ENCODE assay signal across 20 cellular contexts in genomic region chr20:48047453-48047852, GRCh38.
DNase-seq lines count a peak whose midpoint lies in the region; ATAC-seq and TF ChIP-seq lines count a peak whose summit lies in the region.
"Had no signal": no experiment of that assay in that cellular context is flagged by ENCODE, and none has a peak within 500 bp of the region (broad histone marks: within the 10 kb centered on the region; RNA-seq: fewer than 3 reads in every experiment).

No MANE protein-coding gene starts in this region.

- peaks cover 10% of the 10 kb centered on the region for H3K4me1 ChIP-seq in mammary epithelial cell (ENCODE audit: insufficient read depth, low read length)
- H3K4me1 ChIP-seq: BLaER1 had no signal

- H3K36me3 Mint-ChIP-seq in T-helper 17 cell (ENCODE audit: low read depth) = no peaks in the 10 kb centered on the region
- H3K36me3 Mint-ChIP-seq in activated CD4-positive, alpha-beta T cell treated with anti-CD3 and anti-CD28 coated beads for 36 hours (ENCODE audit: low read depth) = no peaks in the 10 kb centered on the region
- H3K36me3 Mint-ChIP-seq: CD4-positive, alpha-beta memory T cell had no signal

- H2AFZ ChIP-seq in mammary epithelial cell (ENCODE audit: low read depth, low read length) = no peak overlapping the region
- H2AFZ ChIP-seq: GM23338 had no signal

- dilution Hi-C loops in mammary epithelial cell (cut with HindIII; ENCODE audit: low sequenced_read_pairs) = no loop called here

- H3K9me3 ChIP-seq in mammary epithelial cell (replicated peaks; ENCODE audit: insufficient read depth, low read length) = no peaks in the 10 kb centered on the region
- H3K9me3 ChIP-seq in T-helper 17 cell (ENCODE audit: control insufficient read depth, low read length, poor library complexity, severe bottlenecking) = no peaks in the 10 kb centered on the region
- H3K9me3 ChIP-seq: BLaER1 had no signal

- CTCF ChIA-PET in mammary epithelial cell (lab: Charles Lee; ENCODE audit: low non-redundant PET) = no interaction called here
- CTCF ChIA-PET in activated CD4-positive, alpha-beta T cell treated with anti-CD3 and anti-CD28 coated beads for 36 hours (lab: Charles Lee) = no interaction called here

- no peaks in the 10 kb centered on the region for H4K20me1 ChIP-seq in mammary epithelial cell (ENCODE audit: insufficient read depth, low read length)
- H4K20me1 ChIP-seq: BLaER1 had no signal

- H3K4me2 ChIP-seq in mammary epithelial cell (ENCODE audit: insufficient read depth, low read depth, low read length) = no peak overlapping the region
- H3K4me2 ChIP-seq: BLaER1, GM23338, KMS-11 had no signal

- no peaks in the 10 kb centered on the region for H3K27me3 ChIP-seq in mammary epithelial cell (ENCODE audit: insufficient read depth, low read length)
- H3K27me3 ChIP-seq: BLaER1 had no signal

- POLR2A ChIA-PET in activated CD4-positive, alpha-beta T cell treated with anti-CD3 and anti-CD28 coated beads for 36 hours (lab: Charles Lee) = no interaction called here

- H3K27ac ChIP-seq in mammary epithelial cell (ENCODE audit: insufficient read depth, low read depth, low read length) = no peak overlapping the region
- H3K27ac ChIP-seq: BLaER1, KMS-11 had no signal

- TF ChIP-seq CTCF in NB4 (IDR thresholded peaks at IDR 0.05; ENCODE audit: low read depth, low read length) (no peak), mammary epithelial cell (conservative IDR thresholded peaks at IDR 0.05 in 1 of 2, IDR thresholded peaks at IDR 0.05 in 1 of 2; ENCODE audit: extremely low read depth in 1 of 2, insufficient read depth in 1 of 2, low read depth in 1 of 2, low read length in 2 of 2) (no peak)

- no peak overlapping the region for H3K27ac Mint-ChIP-seq in T-helper 17 cell
- H3K27ac Mint-ChIP-seq in activated CD4-positive, alpha-beta T cell treated with anti-CD3 and anti-CD28 coated beads for 36 hours = no peak overlapping the region
- H3K27ac Mint-ChIP-seq: CD4-positive, alpha-beta memory T cell; GM23338 had no signal

- H3K4me3 ChIP-seq in NB4 (ENCODE audit: low read depth, low read length) = no peak overlapping the region
- no peak overlapping the region for H3K4me3 ChIP-seq in mammary epithelial cell (replicated peaks in 1 of 3; ENCODE audit: insufficient read depth in 1 of 3, low read depth in 2 of 3, low read length in 3 of 3)
- H3K4me3 ChIP-seq: BLaER1, GM23338 had no signal

- DNase-seq in SIG-M5 treated with dmso at 0.1 percent for 504 hours (lab: John Stamatoyannopoulos, UW; ENCODE audit: unreplicated experiment) (peak; percentile 30), SIG-M5 (lab: John Stamatoyannopoulos, UW) (no peak), NB4 (ENCODE audit: low read depth) (peak; percentile 34), mammary epithelial cell (peak; percentile 16), T-helper 17 cell (no peak), OCI-M1 (lab: John Stamatoyannopoulos, UW) (no peak)
- DNase-seq in activated CD4-positive, alpha-beta T cell treated with anti-CD3 and anti-CD28 coated beads for 36 hours = no peak
- DNase-seq: CD4-positive, alpha-beta memory T cell; DMS153; GDM1; NCI-H1105 treated with DMSO at 0.1 percent for 48 hours; NCI-H1694; NCI-H2081 treated with DMSO at 0.1 percent for 48 hours; NCI-H748 treated with DMSO at 0.1 percent for 48 hours; SW 1271 had no signal

- in situ Hi-C loops in mammary epithelial cell (cut with MboI; ENCODE audit: low sequenced_read_pairs in 2 of 2) = no loop called here

- no peak for ATAC-seq in T-helper 17 cell
- ATAC-seq in HG03354 (IDR thresholded peaks at IDR 0.05; ENCODE audit: poor library complexity, severe bottlenecking, unreplicated experiment) = no peak
- no peak for ATAC-seq in activated CD4-positive, alpha-beta T cell treated with anti-CD3 and anti-CD28 coated beads for 36 hours
- ATAC-seq: GM23338, HCT116 had no signal

- no peaks in the 10 kb centered on the region for H3K79me2 ChIP-seq in mammary epithelial cell (ENCODE audit: insufficient read depth, low read length)

- H3K36me3 ChIP-seq in mammary epithelial cell (ENCODE audit: insufficient read depth, low read length) = no peaks in the 10 kb centered on the region
- H3K36me3 ChIP-seq: BLaER1 had no signal

- TF ChIP-seq POLR2A in NB4 (IDR thresholded peaks at IDR 0.05; ENCODE audit: extremely low read depth, insufficient read length) = no peak

- H3K4me3 Mint-ChIP-seq in T-helper 17 cell = no peak overlapping the region
- no peak overlapping the region for H3K4me3 Mint-ChIP-seq in activated CD4-positive, alpha-beta T cell treated with anti-CD3 and anti-CD28 coated beads for 36 hours
- H3K4me3 Mint-ChIP-seq: CD4-positive, alpha-beta memory T cell; GM23338 had no signal

- intact Hi-C loops in mammary epithelial cell (cut with micrococcal nuclease) = no loop called here
- intact Hi-C loops in activated CD4-positive, alpha-beta T cell treated with anti-CD3 and anti-CD28 coated beads for 36 hours (cut with DNase I, micrococcal nuclease) = no loop called here

- no TSS peak for BruUV-seq in mammary epithelial cell (replicated peaks; lab: Mats Ljungman, UMichigan)

- WGBS in mammary epithelial cell (ENCODE audit: low coverage, missing lambda C conversion rate) = 44% methylated on average over 4 of the region's 4 CpGs

- no peaks in the 10 kb centered on the region for H3K4me1 Mint-ChIP-seq in T-helper 17 cell
- H3K4me1 Mint-ChIP-seq in activated CD4-positive, alpha-beta T cell treated with anti-CD3 and anti-CD28 coated beads for 36 hours = no peaks in the 10 kb centered on the region
- H3K4me1 Mint-ChIP-seq: CD4-positive, alpha-beta memory T cell; GM23338 had no signal

- no peak overlapping the region for H3K9ac ChIP-seq in mammary epithelial cell (ENCODE audit: insufficient read depth, low read length)
- H3K9ac ChIP-seq: BLaER1, KMS-11 had no signal

- peaks cover 8% of the 10 kb centered on the region for H3K27me3 Mint-ChIP-seq in T-helper 17 cell
- peaks cover 5% of the 10 kb centered on the region for H3K27me3 Mint-ChIP-seq in activated CD4-positive, alpha-beta T cell treated with anti-CD3 and anti-CD28 coated beads for 36 hours

- H3K9me3 Mint-ChIP-seq in activated CD4-positive, alpha-beta T cell treated with anti-CD3 and anti-CD28 coated beads for 36 hours (ENCODE audit: low read depth) = no peaks in the 10 kb centered on the region

Comparison
In these comparisons a context has a peak if more than half of its experiments do, and no peak if none do; other contexts are left out.
1. DNase-seq: peak in SIG-M5 treated with dmso at 0.1 percent for 504 hours (single experiment), NB4 (single experiment) and mammary epithelial cell (single experiment); none in SIG-M5 (single experiment), T-helper 17 cell (0 of 3), OCI-M1 (single experiment) and activated CD4-positive, alpha-beta T cell treated with anti-CD3 and anti-CD28 coated beads for 36 hours (single experiment).